ENCODE assay signal across 2 cellular contexts in genomic region chr4:151318310-151319006, GRCh38.
A peak's percentile ranks its signal among the peaks of the same experiment; 100 is the strongest.
TF ChIP-seq lines count a peak whose summit lies in the region.

No MANE protein-coding gene starts in this region.

TF ChIP-seq in A549, 52 proteins besides CTCF, POLR2A, EP300 and RAD21:
- TF ChIP-seq HES2 (IDR thresholded peaks at IDR 0.05) (no peak), KDM1A (IDR thresholded peaks at IDR 0.05; ENCODE audit: low read depth) (no peak), HOXB5 (CRISPR knock-in tag; IDR thresholded peaks at IDR 0.05) (no peak), MAFK (IDR thresholded peaks at IDR 0.05; ENCODE audit: partially characterized antibody) (peak; percentile 92)

TF ChIP-seq in H1, 55 proteins besides CTCF, POLR2A, EP300 and RAD21:
- TF ChIP-seq RFX5 (IDR thresholded peaks at IDR 0.05; ENCODE audit: borderline replicate concordance, low read depth, low read length) (no peak), MAFK (IDR thresholded peaks at IDR 0.05; ENCODE audit: low read depth, low read length) (peak; percentile 75; the same call in 1 of the 2 replicates)
TF ChIP-seq in H1: peak in this region for 1.
